ENCODE assay signal across 13 cellular contexts in genomic region chr17:29089601-29090044, GRCh38. TPM values are rescaled to one million over a fixed set of nuclear protein-coding genes. Genes with fewer than 3 reads are reported as not detected.
DNase-seq lines count a peak whose midpoint lies in the region; ATAC-seq and TF ChIP-seq lines count a peak whose summit lies in the region.
"Had no signal": no experiment of that assay in that cellular context is flagged by ENCODE, and none has a peak within 500 bp of the region (broad histone marks: within the 10 kb centered on the region; RNA-seq: fewer than 3 reads in every experiment).

No MANE protein-coding gene starts in this region.

- H3K36me3 Mint-ChIP-seq in nephron progenitor cell (ENCODE audit: low read depth), result peaks cover 39% of the 10 kb centered on the region

- TF ChIP-seq CTCF in nephron progenitor cell (IDR thresholded peaks at IDR 0.05) (no peak), MM.1S (IDR thresholded peaks at IDR 0.05; ENCODE audit: low read length) (no peak)

- H3K79me2 ChIP-seq in MM.1S (ENCODE audit: low read length), result no peaks in the 10 kb centered on the region

- H3K9me2 ChIP-seq in MM.1S (replicated peaks; ENCODE audit: insufficient read depth, low read length), result no peaks in the 10 kb centered on the region

- H3K9ac ChIP-seq in BLaER1 (peak overlapping the region; percentile 34; the same call in 1 of the 2 replicates), MM.1S (ENCODE audit: low read length) (no peak overlapping the region)

- ATAC-seq in esophagus mucosa, result no peak
- no peak for ATAC-seq in GM18868 (IDR thresholded peaks at IDR 0.05; ENCODE audit: unreplicated experiment)

- H3K27me3 ChIP-seq in BLaER1 (no peaks in the 10 kb centered on the region), MM.1S (replicated peaks; ENCODE audit: insufficient read depth, low read length) (no peaks in the 10 kb centered on the region)
- H3K27me3 ChIP-seq: vagina had no signal

- H3F3A ChIP-seq in MM.1S (ENCODE audit: insufficient read depth, low read length), result no peaks in the 10 kb centered on the region

- H3K27me3 Mint-ChIP-seq in nephron progenitor cell (ENCODE audit: low read depth, poor library complexity), result peaks cover 3% of the 10 kb centered on the region

- H3K27ac Mint-ChIP-seq in nephron progenitor cell, result peak overlapping the region; percentile 84

- H4K20me1 ChIP-seq in BLaER1 (peaks cover 100% of the 10 kb centered on the region), MM.1S (ENCODE audit: insufficient read depth, low read length) (no peaks in the 10 kb centered on the region)

- no peak overlapping the region for H3K4me3 ChIP-seq in BLaER1
- no peak overlapping the region for H3K4me3 ChIP-seq in MM.1S (ENCODE audit: low read length)
- H3K4me3 ChIP-seq: HAP-1, vagina had no signal

- no peaks in the 10 kb centered on the region for H3K9me3 Mint-ChIP-seq in nephron progenitor cell

- H3K9me3 ChIP-seq in BLaER1 (no peaks in the 10 kb centered on the region), MM.1S (replicated peaks; ENCODE audit: insufficient read depth, low read length) (no peaks in the 10 kb centered on the region)
- H3K9me3 ChIP-seq: HAP-1, vagina had no signal

- H2AFZ ChIP-seq in MM.1S (ENCODE audit: low read length), result no peak overlapping the region

- peaks cover 95% of the 10 kb centered on the region for H3K4me1 ChIP-seq in BLaER1
- H3K4me1 ChIP-seq in MM.1S (ENCODE audit: low read length), result no peaks in the 10 kb centered on the region
- H3K4me1 ChIP-seq: HAP-1, vagina had no signal

- peak; percentile 34 for DNase-seq in NCI-H2029 treated with DMSO at 0.1 percent for 48 hours (lab: John Stamatoyannopoulos, UW)
- peak; percentile 91 for DNase-seq in cerebellum (ENCODE audit: low spot score)
- no peak for DNase-seq in nephron progenitor cell
- DNase-seq in MM.1S, result no peak
- no peak for DNase-seq in mucosa of gallbladder (ENCODE audit: low spot score)
- DNase-seq: AML-193, NCI-H2171 had no signal

- H3K4me3 Mint-ChIP-seq in nephron progenitor cell, result no peak overlapping the region

- peaks cover 65% of the 10 kb centered on the region for H3K4me1 Mint-ChIP-seq in nephron progenitor cell

- H3K27ac ChIP-seq in BLaER1 (peak overlapping the region; percentile 64; the same call in 1 of the 2 replicates), MM.1S (ENCODE audit: low read length) (no peak overlapping the region)
- H3K27ac ChIP-seq: HL-60, vagina had no signal

- H3K4me2 ChIP-seq in BLaER1 (peak overlapping the region; percentile 34; the same call in 1 of the 2 replicates), MM.1S (ENCODE audit: low read depth, low read length) (no peak overlapping the region)

- H3K36me3 ChIP-seq in BLaER1 (peaks cover 100% of the 10 kb centered on the region), MM.1S (replicated peaks; ENCODE audit: insufficient read depth, low read length) (peaks cover 4% of the 10 kb centered on the region; the same call in 1 of the 2 replicates)
- H3K36me3 ChIP-seq: HAP-1 had no signal

RNA-seq across cellular contexts. Expression of gene PIPOX, which starts 46.7 kb away (rescaled TPM):
- total RNA-seq in cerebellum (6.4 TPM), esophagus mucosa (0.64 TPM), mucosa of gallbladder (3.5 TPM)

Comparison
In these comparisons a context has a peak if more than half of its experiments do, and no peak if none do; other contexts are left out.
1. DNase-seq: peak in NCI-H2029 treated with DMSO at 0.1 percent for 48 hours (single experiment) and cerebellum (single experiment); none in nephron progenitor cell (single experiment), MM.1S (single experiment) and mucosa of gallbladder (single experiment).